Comparison of ENCODE assay signal across 1 cellular context in genomic region chr3:182716114-182716688, GRCh38.
TF ChIP-seq lines count a peak whose summit lies in the region.

No MANE protein-coding gene starts in this region.

TF ChIP-seq in K562, 482 proteins besides CTCF, POLR2A, EP300 and RAD21 (continued from another document and continues in another):
- no peak for TF ChIP-seq ZBTB26 (CRISPR knock-in tag; IDR thresholded peaks at IDR 0.05)
- 0 out of 4 replicates have a peak, but pooled peaks of 1 of the 2 experiments have one; percentile 23 for TF ChIP-seq ZNF318 (IDR thresholded peaks at IDR 0.05; ENCODE audit: borderline replicate concordance in 1 of 2, low read depth in 1 of 2)
- no peak for TF ChIP-seq CBX2 (IDR thresholded peaks at IDR 0.05; ENCODE audit: insufficient read depth, low read length, poor library complexity, severe bottlenecking)
- TF ChIP-seq THAP7 (CRISPR knock-in tag; IDR thresholded peaks at IDR 0.05), result no peak
- TF ChIP-seq GATAD2B (IDR thresholded peaks at IDR 0.05; ENCODE audit: borderline replicate concordance), result peak; percentile 40; the same call in 1 of the 2 replicates
- TF ChIP-seq TFE3 (CRISPR knock-in tag; IDR thresholded peaks at IDR 0.05), result no peak
- TF ChIP-seq MYBL2 (IDR thresholded peaks at IDR 0.05; ENCODE audit: low read depth), result peak; percentile 30; the same call in 1 of the 2 replicates
- TF ChIP-seq MYBL2 (CRISPR knock-in tag; IDR thresholded peaks at IDR 0.05; ENCODE audit: borderline replicate concordance), result no peak
- TF ChIP-seq SMAD4 (CRISPR knock-in tag; conservative IDR thresholded peaks at IDR 0.05), result 0 out of 2 replicates have a peak, but pooled peaks have one; percentile 38
- TF ChIP-seq HES1 (IDR thresholded peaks at IDR 0.05; ENCODE audit: low read depth), result peak; percentile 21; the same call in 1 of the 2 replicates
- TF ChIP-seq GATA2 (CRISPR knock-in tag; IDR thresholded peaks at IDR 0.05), result peak; percentile 37; the same call in 1 of the 2 replicates
- peak; percentile 83 for TF ChIP-seq ATF7 (IDR thresholded peaks at IDR 0.05)
- peak; percentile 43 for TF ChIP-seq MEIS2 (IDR thresholded peaks at IDR 0.05; ENCODE audit: partially characterized antibody)
- TF ChIP-seq RCOR1 (IDR thresholded peaks at IDR 0.05; ENCODE audit: borderline replicate concordance in 1 of 2, low read depth in 2 of 2, low read length in 2 of 2), result peak; percentile 50 to 91; a peak in 3 of 4 replicates
- no peak for TF ChIP-seq ZNF263 (CRISPR knock-in tag; IDR thresholded peaks at IDR 0.05; ENCODE audit: borderline replicate concordance)
- no peak for TF ChIP-seq FOXO4 (CRISPR knock-in tag; IDR thresholded peaks at IDR 0.05)
- TF ChIP-seq MYNN (IDR thresholded peaks at IDR 0.05), result 0 out of 2 replicates have a peak, but pooled peaks have one; percentile 10
- TF ChIP-seq MYNN (CRISPR knock-in tag; IDR thresholded peaks at IDR 0.05), result no peak
- no peak for TF ChIP-seq RAD51 (IDR thresholded peaks at IDR 0.05; ENCODE audit: borderline replicate concordance, low read depth)
- no peak for TF ChIP-seq MIER1 (IDR thresholded peaks at IDR 0.05; ENCODE audit: low read depth)
- TF ChIP-seq TOE1 (IDR thresholded peaks at IDR 0.05; ENCODE audit: borderline replicate concordance), result peak; percentile 38; the same call in 1 of the 2 replicates
- no peak for TF ChIP-seq TOE1 (CRISPR knock-in tag; IDR thresholded peaks at IDR 0.05; ENCODE audit: borderline replicate concordance, low read depth)
- 0 out of 2 replicates have a peak, but pooled peaks have one; percentile 4 for TF ChIP-seq XRCC5 (IDR thresholded peaks at IDR 0.05; ENCODE audit: low read depth, low read length)
- no peak for TF ChIP-seq PTBP1 (IDR thresholded peaks at IDR 0.05; ENCODE audit: low read depth, low read length)
- TF ChIP-seq HMBOX1 (IDR thresholded peaks at IDR 0.05), result peak; percentile 71
- TF ChIP-seq PKNOX1 (IDR thresholded peaks at IDR 0.05), result peak; percentile 13; the same call in 1 of the 2 replicates
